32 cellular contexts compared by ENCODE assay signal in the genomic region with DNA sequence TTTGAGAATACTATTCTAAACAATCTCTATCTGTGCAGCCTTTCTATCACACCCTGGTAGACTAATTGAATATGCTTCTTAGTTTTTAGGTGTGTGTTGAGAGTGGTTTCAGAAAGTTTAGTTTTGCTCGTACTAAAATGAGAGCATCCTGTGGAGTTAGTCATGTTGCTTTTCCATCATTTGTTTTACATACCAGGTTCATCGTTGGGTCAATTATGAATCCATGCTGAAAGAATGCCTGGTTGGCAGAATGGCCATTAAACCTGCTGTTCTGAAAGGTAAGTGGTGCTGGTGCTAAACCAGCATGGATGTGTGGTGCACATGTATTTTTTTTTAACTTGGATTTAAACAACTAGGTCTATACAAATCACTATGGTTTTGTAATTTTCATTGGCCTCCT. TPM values are rescaled to one million over a fixed set of nuclear protein-coding genes. Genes with fewer than 3 reads are reported as not detected.
DNase-seq lines count a peak whose midpoint lies in the region; ATAC-seq and TF ChIP-seq lines count a peak whose summit lies in the region.
"Had no signal": no experiment of that assay in that cellular context is flagged by ENCODE, and none has a peak within 500 bp of the region (broad histone marks: within the 10 kb centered on the region; RNA-seq: fewer than 3 reads in every experiment).

No MANE protein-coding gene starts in this region.

- no peak for TF ChIP-seq POLR2A in vagina (IDR thresholded peaks at IDR 0.05)

- H3K27ac ChIP-seq in vagina, result no peak overlapping the region
- H3K27ac ChIP-seq: C4-2B, parathyroid adenoma, thoracic aorta, uterus had no signal

- peaks cover 0 to 2% (median 0%) of the 10 kb centered on the region in 3 donors for H3K27me3 Mint-ChIP-seq in CD14-positive monocyte (ENCODE audit: low read depth in 3 of 3)
- H3K27me3 Mint-ChIP-seq: activated naive CD4-positive, alpha-beta T cell treated with anti-CD3 and anti-CD28 coated beads, Interleukin-2, amount 10 ng/mL, durations not matched to agents 7 days and 5 days had no signal

- peaks cover 46 to 58% of the 10 kb centered on the region in 2 donors for H3K36me3 Mint-ChIP-seq in CD14-positive monocyte

- peaks cover 0 to 9% (median 2%) of the 10 kb centered on the region in 7 donors for H3K9me3 Mint-ChIP-seq in CD14-positive monocyte

- H3K27me3 ChIP-seq in MG63 (no peaks in the 10 kb centered on the region), vagina (no peaks in the 10 kb centered on the region)
- H3K27me3 ChIP-seq: uterus had no signal

- H3K4me1 ChIP-seq in vagina, result no peaks in the 10 kb centered on the region
- H3K4me1 ChIP-seq: uterus had no signal

- intact Hi-C loops in CD14-positive monocyte (cut with micrococcal nuclease) (no loop called here), vagina (cut with DNase I) (no loop called here)

- DNase-seq in ELR (ENCODE audit: low read depth), result peak; percentile 62
- peak; percentile 20 for DNase-seq in MG63
- DNase-seq in choroid plexus epithelial cell (ENCODE audit: low read depth), result peak; percentile 60
- DNase-seq in lung microvascular endothelial cell (ENCODE audit: low read depth in 2 of 2), result peak; percentile 17 to 21
- no peak for DNase-seq in occipital lobe (lab: John Stamatoyannopoulos, UW)
- DNase-seq in CD14-positive monocyte (ENCODE audit: low spot score), result no peak
- DNase-seq in vagina (ENCODE audit: extremely low spot score in 2 of 2), result no peak
- DNase-seq: activated CD4-positive, alpha-beta T cell treated with anti-CD3 and anti-CD28 coated beads, Interleukin-2, amount 50 U/mL, for 1 hour; activated naive CD4-positive, alpha-beta T cell treated with anti-CD3 and anti-CD28 coated beads, Interleukin-2, amount 10 ng/mL, durations not matched to agents 7 days and 5 days; erythroblast; foreskin melanocyte; H7; hippocampal formation; immature natural killer cell; NCI-H1092 treated with DMSO at 0.1 percent for 48 hours; NCI-H187 treated with DMSO at 0.1 percent for 48 hours; NCI-H2227 treated with DMSO at 0.1 percent for 48 hours; NCI-H748 treated with DMSO at 0.1 percent for 48 hours; stimulated activated naive CD8-positive, alpha-beta T cell treated with anti-CD3 and anti-CD28 coated beads, Interleukin-15, Interleukin-2, amounts not matched to agents 100 U/mL and 50 U/mL, for 24 hours; SW 1271; T1000; uterus had no signal

- peaks cover 2% of the 10 kb centered on the region for H3K4me1 Mint-ChIP-seq in CD14-positive monocyte
- H3K4me1 Mint-ChIP-seq: nephron had no signal

- no peak for ATAC-seq in HG02642 (IDR thresholded peaks at IDR 0.05; ENCODE audit: poor library complexity, unreplicated experiment)
- ATAC-seq: Right ventricle myocardium inferior; sciatic nerve; stimulated activated naive CD8-positive, alpha-beta T cell treated with anti-CD3 and anti-CD28 coated beads, Interleukin-15, Interleukin-2, amounts not matched to agents 100 U/mL and 50 U/mL, for 24 hours had no signal

- TF ChIP-seq CTCF in choroid plexus epithelial cell (conservative IDR thresholded peaks at IDR 0.05; ENCODE audit: low read depth, low read length) (no peak), CD14-positive monocyte (IDR thresholded peaks at IDR 0.05) (no peak), vagina (IDR thresholded peaks at IDR 0.05) (no peak)

- no peak overlapping the region for H3K27ac Mint-ChIP-seq in CD14-positive monocyte
- H3K27ac Mint-ChIP-seq: activated naive CD4-positive, alpha-beta T cell treated with anti-CD3 and anti-CD28 coated beads, Interleukin-2, amount 10 ng/mL, durations not matched to agents 7 days and 5 days; nephron had no signal

- H3K36me3 ChIP-seq in MG63, result no peaks in the 10 kb centered on the region
- no peaks in the 10 kb centered on the region for H3K36me3 ChIP-seq in vagina
- H3K36me3 ChIP-seq: thoracic aorta, uterus had no signal

- H3K4me3 ChIP-seq in MG63 (no peak overlapping the region), choroid plexus epithelial cell (ENCODE audit: low read depth, low read length) (no peak overlapping the region), vagina (no peak overlapping the region)
- H3K4me3 ChIP-seq: thoracic aorta, uterus had no signal

- H3K9me3 ChIP-seq in MG63 (no peaks in the 10 kb centered on the region), vagina (no peaks in the 10 kb centered on the region)
- H3K9me3 ChIP-seq: thoracic aorta, uterus had no signal

- no peak overlapping the region for H3K4me3 Mint-ChIP-seq in CD14-positive monocyte
- H3K4me3 Mint-ChIP-seq: activated naive CD4-positive, alpha-beta T cell treated with anti-CD3 and anti-CD28 coated beads, Interleukin-2, amount 10 ng/mL, durations not matched to agents 7 days and 5 days; immature natural killer cell; nephron had no signal

RNA-seq across cellular contexts. Expression of gene CYB5R4, which starts 49.3 kb away (rescaled TPM):
- 24.4 and 28.7 TPM in 2 replicates for total RNA-seq in MG63 (2014; rRNA removed; shearing (Covaris generic); ENCODE audit: low replicate concordance)
- total RNA-seq in lung microvascular endothelial cell (2.2 TPM in 2 replicates), occipital lobe (13.7 TPM), vagina (4.9 TPM)
- 100 to 1,000 TPM; 116 to 120 TPM for polyA plus RNA-seq in CD14-positive monocyte

RNA-seq across cellular contexts. Expression of gene RIPPLY2, which starts 55.7 kb away (rescaled TPM):
- not detected in 2 replicates for total RNA-seq in MG63 (2014; rRNA removed; shearing (Covaris generic); ENCODE audit: low replicate concordance)
- total RNA-seq in lung microvascular endothelial cell (0.22 and 0.40 TPM in 2 replicates), occipital lobe (12.9 TPM), vagina (not detected)
- not detected for polyA plus RNA-seq in CD14-positive monocyte
- total RNA-seq: liver, OCI-LY7, Right ventricle myocardium inferior, thoracic aorta had no signal
- polyA plus RNA-seq: AG04450, immature natural killer cell, liver had no signal

Comparison
In these comparisons a context has a peak if more than half of its experiments do, and no peak if none do; other contexts are left out.
1. DNase-seq: peak in ELR (single experiment), MG63 (single experiment), choroid plexus epithelial cell (single experiment) and lung microvascular endothelial cell (2 of 2); none in occipital lobe (single experiment), CD14-positive monocyte (single experiment) and vagina (0 of 2).